ENCODE assay signal across 1 cellular context in the genomic region with DNA sequence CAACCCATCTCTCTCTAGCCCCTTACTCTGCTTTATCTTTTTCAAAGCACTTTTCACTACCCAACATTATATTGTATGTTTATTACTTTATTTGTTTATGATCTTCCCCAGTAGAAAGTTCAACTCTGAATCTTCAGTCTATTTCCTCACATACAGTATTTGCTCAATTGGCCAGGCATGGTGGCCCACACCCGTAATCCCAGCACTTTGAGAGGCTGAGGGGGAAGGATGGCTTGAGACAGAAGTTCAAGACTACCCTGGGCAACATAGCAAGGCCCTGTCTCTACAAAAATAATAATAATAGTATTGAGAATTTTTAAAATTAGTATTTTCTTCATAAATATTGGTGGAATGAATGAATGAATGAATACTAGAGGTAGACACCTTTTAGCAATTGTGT.
TF ChIP-seq lines count a peak whose summit lies in the region.

No MANE protein-coding gene starts in this region.

TF ChIP-seq in WTC11, 78 proteins besides CTCF, POLR2A, EP300 and RAD21 (continued from another document):
- TF ChIP-seq, protein P1, sequence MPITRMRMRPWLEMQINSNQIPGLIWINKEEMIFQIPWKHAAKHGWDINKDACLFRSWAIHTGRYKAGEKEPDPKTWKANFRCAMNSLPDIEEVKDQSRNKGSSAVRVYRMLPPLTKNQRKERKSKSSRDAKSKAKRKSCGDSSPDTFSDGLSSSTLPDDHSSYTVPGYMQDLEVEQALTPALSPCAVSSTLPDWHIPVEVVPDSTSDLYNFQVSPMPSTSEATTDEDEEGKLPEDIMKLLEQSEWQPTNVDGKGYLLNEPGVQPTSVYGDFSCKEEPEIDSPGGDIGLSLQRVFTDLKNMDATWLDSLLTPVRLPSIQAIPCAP (CRISPR knock-in tag; IDR thresholded peaks at IDR 0.05): no peak
- no peak for TF ChIP-seq JAZF1 (CRISPR knock-in tag; IDR thresholded peaks at IDR 0.05)
- no peak for TF ChIP-seq FOXK1 (CRISPR knock-in tag; IDR thresholded peaks at IDR 0.05)
- TF ChIP-seq PRRX2 (CRISPR knock-in tag; IDR thresholded peaks at IDR 0.05): no peak
